21 cellular contexts compared by ENCODE assay signal in the genomic region with DNA sequence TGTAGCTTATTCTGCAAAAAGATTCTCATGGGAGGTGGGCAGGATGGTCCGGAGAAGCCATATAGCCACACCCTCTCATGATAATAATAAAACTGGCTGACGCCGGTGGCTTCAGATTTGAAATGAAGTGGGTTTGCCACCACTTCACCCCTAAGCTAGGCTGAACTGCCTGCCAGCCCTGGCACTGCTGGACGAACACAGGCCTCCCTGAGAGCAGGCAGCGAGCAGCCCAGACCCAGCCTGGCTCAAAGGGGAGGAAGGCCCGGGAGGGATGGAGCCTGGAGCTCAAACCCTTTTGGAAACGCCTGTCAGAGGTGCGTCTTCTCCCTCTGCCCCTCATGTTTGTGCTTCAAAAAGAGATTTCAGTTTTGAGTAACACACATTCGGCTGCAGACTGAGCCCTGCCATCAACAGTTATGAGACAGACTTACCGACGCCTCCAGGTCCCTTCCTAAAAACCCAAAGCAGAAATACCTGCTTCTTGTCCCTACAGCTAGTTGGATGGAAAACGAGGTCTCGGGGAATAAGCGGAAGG.
DNase-seq lines count a peak whose midpoint lies in the region; ATAC-seq and TF ChIP-seq lines count a peak whose summit lies in the region.
"Had no signal": no experiment of that assay in that cellular context is flagged by ENCODE, and none has a peak within 500 bp of the region (broad histone marks: within the 10 kb centered on the region; RNA-seq: fewer than 3 reads in every experiment).

No MANE protein-coding gene starts in this region.

- peaks cover 21 to 22% of the 10 kb centered on the region in 2 donors for H3K4me1 Mint-ChIP-seq in natural killer cell treated with Interleukin-12 subunit alpha and Interleukin-12 subunit beta and Interleukin-15 and Interleukin-18, amount 100 ng/mL, for 72 hours (ENCODE audit: low read depth in 2 of 2)
- H3K4me1 Mint-ChIP-seq in natural killer cell, result peaks cover 25 to 35% of the 10 kb centered on the region in 2 donors

- H3K4me1 ChIP-seq in osteoblast (ENCODE audit: insufficient read depth, low read length) (peaks cover 7% of the 10 kb centered on the region), PC-9 (replicated peaks; ENCODE audit: insufficient read depth) (no peaks in the 10 kb centered on the region)
- H3K4me1 ChIP-seq: BE2C had no signal

- no peak overlapping the region for H3K4me3 ChIP-seq in osteoblast (ENCODE audit: insufficient read depth, low read length)
- H3K4me3 ChIP-seq in PC-9, result no peak overlapping the region

- BruUV-seq in PC-9 (replicated peaks; lab: Mats Ljungman, UMichigan), result no TSS peak

- H3K27me3 ChIP-seq in osteoblast (ENCODE audit: insufficient read depth, low read length) (peaks cover 5% of the 10 kb centered on the region), PC-9 (ENCODE audit: insufficient read depth, low read depth) (no peaks in the 10 kb centered on the region; the same call in 1 of the 2 replicates)
- H3K27me3 ChIP-seq: BE2C had no signal

- H3K4me2 ChIP-seq in osteoblast (ENCODE audit: insufficient read depth, low read length), result no peak overlapping the region
- H3K4me2 ChIP-seq in PC-9, result no peak overlapping the region

- ATAC-seq in natural killer cell treated with Interleukin-12 subunit alpha and Interleukin-12 subunit beta and Interleukin-15 and Interleukin-18, amount 100 ng/mL, for 72 hours, result no peak
- ATAC-seq in natural killer cell (no peak), GM18861 (IDR thresholded peaks at IDR 0.05; ENCODE audit: unreplicated experiment) (no peak)

- no peaks in the 10 kb centered on the region for H3K79me2 ChIP-seq in osteoblast (ENCODE audit: insufficient read depth, low read length)
- H3K79me2 ChIP-seq in PC-9 (ENCODE audit: low read depth), result no peaks in the 10 kb centered on the region

- H3K9me2 ChIP-seq in PC-9 (ENCODE audit: insufficient read depth), result no peaks in the 10 kb centered on the region

- TF ChIP-seq CTCF in natural killer cell (IDR thresholded peaks at IDR 0.05), result no peak
- TF ChIP-seq CTCF in osteoblast (IDR thresholded peaks at IDR 0.05; ENCODE audit: extremely low read depth, low read depth, low read length), result no peak
- no peak for TF ChIP-seq CTCF in PC-9 (conservative IDR thresholded peaks at IDR 0.05)

- peaks cover 10% of the 10 kb centered on the region for H3K36me3 Mint-ChIP-seq in natural killer cell treated with Interleukin-12 subunit alpha and Interleukin-12 subunit beta and Interleukin-15 and Interleukin-18, amount 100 ng/mL, for 72 hours
- H3K36me3 Mint-ChIP-seq in natural killer cell, result no peaks in the 10 kb centered on the region

- DNase-seq in activated CD8-positive, alpha-beta memory T cell treated with anti-CD3 and anti-CD28 coated beads, Interleukin-2, amount 50 U/mL, for 4 hours, result peak; percentile 7
- DNase-seq in activated CD8-positive, alpha-beta memory T cell treated with anti-CD3 and anti-CD28 coated beads for 24 hours, result no peak
- DNase-seq in natural killer cell treated with Interleukin-12 subunit alpha and Interleukin-12 subunit beta and Interleukin-15 and Interleukin-18, amount 100 ng/mL, for 72 hours (ENCODE audit: low spot score), result peak; percentile 49
- no peak for DNase-seq in natural killer cell
- peak; percentile 54 for DNase-seq in osteoblast (ENCODE audit: insufficient read length, low spot score, missing footprints)
- DNase-seq in T-helper 2 cell, result no peak
- no peak for DNase-seq in PC-9
- DNase-seq: BE2C, DMS153, DND-41, NCI-H1048, NCI-H1417, NCI-H1694, NCI-H2029 treated with DMSO at 0.1 percent for 48 hours, NCI-H2227 treated with DMSO at 0.1 percent for 48 hours, NCI-H526 treated with DMSO at 0.1 percent for 48 hours, RPMI8226, SIG-M5 had no signal

- H3K36me3 ChIP-seq in osteoblast (ENCODE audit: insufficient read depth, low read length) (no peaks in the 10 kb centered on the region), PC-9 (ENCODE audit: low read depth) (no peaks in the 10 kb centered on the region)
- H3K36me3 ChIP-seq: BE2C had no signal

- H2AFZ ChIP-seq in osteoblast (ENCODE audit: low read length) (no peak overlapping the region), PC-9 (no peak overlapping the region)

- POLR2A ChIA-PET in PC-9 (lab: Charles Lee; ENCODE audit: unreplicated experiment), result no interaction called here

- H3K9me3 ChIP-seq in osteoblast (ENCODE audit: low read depth, low read length) (no peaks in the 10 kb centered on the region), PC-9 (ENCODE audit: insufficient read depth, low read depth) (no peaks in the 10 kb centered on the region)
- H3K9me3 ChIP-seq: BE2C had no signal

- no peak overlapping the region for H3K4me3 Mint-ChIP-seq in natural killer cell treated with Interleukin-12 subunit alpha and Interleukin-12 subunit beta and Interleukin-15 and Interleukin-18, amount 100 ng/mL, for 72 hours
- H3K4me3 Mint-ChIP-seq in natural killer cell, result no peak overlapping the region

- H4K20me1 ChIP-seq in osteoblast (ENCODE audit: insufficient read depth, low read length) (no peaks in the 10 kb centered on the region), PC-9 (ENCODE audit: insufficient read depth) (no peaks in the 10 kb centered on the region)

- no peaks in the 10 kb centered on the region for H3F3A ChIP-seq in PC-9 (ENCODE audit: insufficient read depth, low read depth)

- no peak overlapping the region for H3K27ac ChIP-seq in osteoblast (ENCODE audit: low read depth, low read length)
- H3K27ac ChIP-seq in PC-9, result no peak overlapping the region
- H3K27ac ChIP-seq: 22Rv1, HL-60 had no signal

- CTCF ChIA-PET in PC-9 (lab: Charles Lee), result no interaction called here

- peaks cover 9% of the 10 kb centered on the region for H3K9me3 Mint-ChIP-seq in natural killer cell treated with Interleukin-12 subunit alpha and Interleukin-12 subunit beta and Interleukin-15 and Interleukin-18, amount 100 ng/mL, for 72 hours
- peaks cover 0 to 3% of the 10 kb centered on the region in 2 donors for H3K9me3 Mint-ChIP-seq in natural killer cell

- H3K27ac Mint-ChIP-seq in natural killer cell treated with Interleukin-12 subunit alpha and Interleukin-12 subunit beta and Interleukin-15 and Interleukin-18, amount 100 ng/mL, for 72 hours, result no peak overlapping the region
- H3K27ac Mint-ChIP-seq in natural killer cell, result no peak overlapping the region

- intact Hi-C loops in natural killer cell (cut with micrococcal nuclease), result no loop called here
- intact Hi-C loops in PC-9 (cut with micrococcal nuclease; ENCODE audit: unreplicated experiment), result no loop called here

- H3K27me3 Mint-ChIP-seq in natural killer cell treated with Interleukin-12 subunit alpha and Interleukin-12 subunit beta and Interleukin-15 and Interleukin-18, amount 100 ng/mL, for 72 hours, result peaks cover 12 to 15% of the 10 kb centered on the region in 2 donors
- H3K27me3 Mint-ChIP-seq in natural killer cell (ENCODE audit: low read depth in 2 of 2), result peaks cover 0 to 11% of the 10 kb centered on the region in 2 donors

Comparison
In these comparisons a context has a peak if more than half of its experiments do, and no peak if none do; other contexts are left out.
1. DNase-seq: peak in activated CD8-positive, alpha-beta memory T cell treated with anti-CD3 and anti-CD28 coated beads, Interleukin-2, amount 50 U/mL, for 4 hours (single experiment), natural killer cell treated with Interleukin-12 subunit alpha and Interleukin-12 subunit beta and Interleukin-15 and Interleukin-18, amount 100 ng/mL, for 72 hours (single experiment) and osteoblast (single experiment); none in activated CD8-positive, alpha-beta memory T cell treated with anti-CD3 and anti-CD28 coated beads for 24 hours (single experiment), natural killer cell (single experiment), T-helper 2 cell (0 of 5) and PC-9 (0 of 2).